Comparison of ENCODE assay signal across 18 cellular contexts in the genomic region with DNA sequence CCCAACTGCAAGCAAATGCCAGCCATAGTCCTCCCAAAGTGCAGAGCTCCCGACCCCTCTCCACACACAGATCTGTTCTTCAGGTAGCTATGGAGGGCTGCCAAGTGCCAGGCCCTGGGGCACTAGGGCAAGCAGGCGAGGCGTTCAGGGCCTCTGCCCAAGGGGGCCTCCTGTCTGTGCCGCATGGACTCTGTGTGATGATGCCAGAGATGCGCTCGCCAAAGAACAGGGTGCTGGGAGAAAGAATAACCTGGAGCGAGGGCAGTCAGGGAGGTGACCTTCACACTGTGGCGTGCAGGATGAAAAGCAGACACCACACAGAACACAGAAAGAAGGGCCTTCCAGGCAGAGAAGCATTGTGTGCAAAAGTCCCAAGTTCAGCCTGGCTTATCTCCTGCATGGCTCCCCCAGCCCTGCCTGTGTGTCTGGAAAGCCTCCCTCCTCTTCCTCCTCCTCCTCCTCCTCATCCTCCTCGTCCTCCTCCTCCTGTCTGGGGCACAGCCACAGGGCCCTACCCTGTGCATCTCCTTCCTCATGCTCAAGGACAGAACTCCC. TPM values are rescaled to one million over a fixed set of nuclear protein-coding genes. Genes with fewer than 3 reads are reported as not detected.
DNase-seq lines count a peak whose midpoint lies in the region; ATAC-seq and TF ChIP-seq lines count a peak whose summit lies in the region.
"Had no signal": no experiment of that assay in that cellular context is flagged by ENCODE, and none has a peak within 500 bp of the region (broad histone marks: within the 10 kb centered on the region; RNA-seq: fewer than 3 reads in every experiment).

No MANE protein-coding gene starts in this region.

- H3K79me2 ChIP-seq in mesendoderm (ENCODE audit: control insufficient read depth, insufficient read depth, low read length): no peaks in the 10 kb centered on the region

- no peaks in the 10 kb centered on the region for H3K9me3 ChIP-seq in HEK293 (ENCODE audit: control insufficient read depth, insufficient read depth, low read depth, low read length)
- H3K9me3 ChIP-seq in Caco-2: no peaks in the 10 kb centered on the region
- H3K9me3 ChIP-seq: A549 had no signal

- H3K27me3 ChIP-seq in mesendoderm (ENCODE audit: insufficient read depth, low read length, poor library complexity) (no peaks in the 10 kb centered on the region), Caco-2 (replicated peaks; ENCODE audit: control insufficient read depth, insufficient read depth, low read length) (no peaks in the 10 kb centered on the region)

- H3K36me3 ChIP-seq in HEK293 (ENCODE audit: control insufficient read depth in 2 of 2, insufficient read depth in 1 of 2, low read length in 2 of 2) (no peaks in the 10 kb centered on the region), mesendoderm (ENCODE audit: control insufficient read depth, insufficient read depth, low read length) (no peaks in the 10 kb centered on the region), Caco-2 (ENCODE audit: control insufficient read depth, insufficient read depth, low read length) (no peaks in the 10 kb centered on the region)

- H3K9me3 Mint-ChIP-seq in nephron progenitor cell (no peaks in the 10 kb centered on the region), Caco-2 (ENCODE audit: unreplicated experiment) (no peaks in the 10 kb centered on the region)

- H3K4me1 Mint-ChIP-seq in nephron progenitor cell (peaks cover 24% of the 10 kb centered on the region), Caco-2 (ENCODE audit: low read depth, unreplicated experiment) (peaks cover 5% of the 10 kb centered on the region)

- intact Hi-C loops in left ventricle myocardium superior (cut with micrococcal nuclease): no loop called here
- intact Hi-C loops in Caco-2 (cut with micrococcal nuclease; ENCODE audit: unreplicated experiment): no loop called here

- no peak overlapping the region for H3K23ac ChIP-seq in mesendoderm (ENCODE audit: low read length)

- H3K27ac ChIP-seq in HEK293 (ENCODE audit: extremely low read depth, low read depth, low read length) (no peak overlapping the region), mesendoderm (ENCODE audit: low read depth, low read length) (no peak overlapping the region)
- H3K27ac ChIP-seq: A549, C4-2B, RWPE1 had no signal

- H3K79me1 ChIP-seq in mesendoderm (ENCODE audit: low read length): no peaks in the 10 kb centered on the region

- TF ChIP-seq CTCF in HEK293 (tag by site-specific recombination; IDR thresholded peaks at IDR 0.05) (no peak), nephron progenitor cell (IDR thresholded peaks at IDR 0.05) (no peak), Caco-2 (IDR thresholded peaks at IDR 0.05; ENCODE audit: insufficient read depth in 1 of 2, low read depth in 1 of 2, low read length in 1 of 2, severe bottlenecking in 1 of 2, unreplicated experiment in 1 of 2) (no peak)

- H3K4me1 ChIP-seq in HEK293 (ENCODE audit: control insufficient read depth, insufficient read depth, low read length) (no peaks in the 10 kb centered on the region), mesendoderm (ENCODE audit: control insufficient read depth, low read depth, low read length) (no peaks in the 10 kb centered on the region), Caco-2 (peaks cover 10% of the 10 kb centered on the region; the same call in 1 of the 2 replicates)
- H3K4me1 ChIP-seq: A549 had no signal

- no peak overlapping the region for H3K27ac Mint-ChIP-seq in nephron progenitor cell
- H3K27ac Mint-ChIP-seq in Caco-2 (ENCODE audit: unreplicated experiment): no peak overlapping the region

- no peak overlapping the region for H3K4me2 ChIP-seq in mesendoderm (ENCODE audit: low read length)
- H3K4me2 ChIP-seq: A549 had no signal

- H3K56ac ChIP-seq in mesendoderm (ENCODE audit: low read length): peak overlapping the region; percentile 2

- H4K8ac ChIP-seq in mesendoderm (ENCODE audit: low read depth, low read length): no peak overlapping the region

- H3K4me3 ChIP-seq in HEK293 (ENCODE audit: low read depth, low read length) (no peak overlapping the region), mesendoderm (ENCODE audit: low read length) (no peak overlapping the region), Caco-2 (ENCODE audit: low read depth, low read length) (no peak overlapping the region)
- H3K4me3 ChIP-seq: A549 had no signal

- H2AK5ac ChIP-seq in mesendoderm (ENCODE audit: low read length): no peak overlapping the region

- CTCF ChIA-PET in HEK293 (lab: Yijun Ruan, JAX) (no interaction called here), Caco-2 (lab: Charles Lee) (interaction anchor here (0.5 kb wide), 1 partner anchor 24 kb away, joined by 9 read pairs; no protein-coding TSS in a partner anchor)

- POLR2A ChIA-PET in HEK293 (lab: Yijun Ruan, JAX): no interaction called here
- POLR2A ChIA-PET in Caco-2 (lab: Charles Lee): interaction anchor here (0.5 to 0.7 kb wide), 2 partner anchors 8 to 51 kb away, joined by 3 read pairs; a partner anchor contains a TSS

- DNase-seq in left ventricle myocardium superior (peak; percentile 69), mesendoderm (no peak), nephron progenitor cell (no peak), Caco-2 (no peak), NCI-H2171 treated with DMSO at 0.1 percent for 48 hours (lab: John Stamatoyannopoulos, UW) (no peak)
- DNase-seq: DMS153, GOT3, MM.1S, NCI-H1105, NCI-H187, NCI-H526 treated with DMSO at 0.1 percent for 48 hours, PC-3 had no signal

- H2BK15ac ChIP-seq in mesendoderm (replicated peaks; ENCODE audit: low read depth): no peak overlapping the region

- H3K4me3 Mint-ChIP-seq in nephron progenitor cell (no peak overlapping the region), Caco-2 (ENCODE audit: unreplicated experiment) (no peak overlapping the region)

- H3K4ac ChIP-seq in mesendoderm (ENCODE audit: low read depth, low read length): no peak overlapping the region

- H3K18ac ChIP-seq in mesendoderm (ENCODE audit: low read length): no peak overlapping the region

- whole genome bisulfite sequencing in mesendoderm (ENCODE audit: extremely low coverage, insufficient coverage, low lambda C conversion rate): no CpG with 5 or more reads among the region's 9 CpGs

- no peak overlapping the region for H4K5ac ChIP-seq in mesendoderm (ENCODE audit: low read length)

- no peak overlapping the region for H3K9ac ChIP-seq in mesendoderm (ENCODE audit: low read length)

- no peak overlapping the region for H2BK5ac ChIP-seq in mesendoderm (ENCODE audit: low read length)

- no TSS peak for BruUV-seq in Caco-2 (replicated peaks; lab: Mats Ljungman, UMichigan)

- H3K27me3 Mint-ChIP-seq in nephron progenitor cell (ENCODE audit: low read depth, poor library complexity) (peaks cover 3% of the 10 kb centered on the region), Caco-2 (ENCODE audit: insufficient read depth, unreplicated experiment) (no peaks in the 10 kb centered on the region)

- ATAC-seq in SK-N-SH treated with all-trans-retinoic acid at 6 μM for 48 hours (peak; percentile 30; the same call in 2 of the 3 replicates), left ventricle myocardium superior (peak; percentile 58), GM18858 (IDR thresholded peaks at IDR 0.05; ENCODE audit: unreplicated experiment) (no peak)
- ATAC-seq: A549, PC-3 had no signal

- H3K36me3 Mint-ChIP-seq in nephron progenitor cell (ENCODE audit: low read depth) (peaks cover 4% of the 10 kb centered on the region), Caco-2 (ENCODE audit: insufficient read depth, unreplicated experiment) (no peaks in the 10 kb centered on the region)

- no peak overlapping the region for H2BK120ac ChIP-seq in mesendoderm (ENCODE audit: low read depth, low read length)

TF ChIP-seq in HEK293, 187 proteins besides CTCF, POLR2A, EP300 and RAD21 (continues in another document):
- no peak for TF ChIP-seq ZNF169 (tag by site-specific recombination; IDR thresholded peaks at IDR 0.05)
- TF ChIP-seq, protein P1, sequence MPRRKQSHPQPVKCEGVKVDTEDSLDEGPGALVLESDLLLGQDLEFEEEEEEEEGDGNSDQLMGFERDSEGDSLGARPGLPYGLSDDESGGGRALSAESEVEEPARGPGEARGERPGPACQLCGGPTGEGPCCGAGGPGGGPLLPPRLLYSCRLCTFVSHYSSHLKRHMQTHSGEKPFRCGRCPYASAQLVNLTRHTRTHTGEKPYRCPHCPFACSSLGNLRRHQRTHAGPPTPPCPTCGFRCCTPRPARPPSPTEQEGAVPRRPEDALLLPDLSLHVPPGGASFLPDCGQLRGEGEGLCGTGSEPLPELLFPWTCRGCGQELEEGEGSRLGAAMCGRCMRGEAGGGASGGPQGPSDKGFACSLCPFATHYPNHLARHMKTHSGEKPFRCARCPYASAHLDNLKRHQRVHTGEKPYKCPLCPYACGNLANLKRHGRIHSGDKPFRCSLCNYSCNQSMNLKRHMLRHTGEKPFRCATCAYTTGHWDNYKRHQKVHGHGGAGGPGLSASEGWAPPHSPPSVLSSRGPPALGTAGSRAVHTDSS (tag by site-specific recombination; IDR thresholded peaks at IDR 0.05): peak; percentile 83
- 0 out of 2 replicates have a peak, but pooled peaks have one; percentile 26 for TF ChIP-seq EGR2 (tag by site-specific recombination; IDR thresholded peaks at IDR 0.05; ENCODE audit: low read depth)

TF ChIP-seq in SK-N-SH treated with all-trans-retinoic acid at 6 μM for 48 hours, 23 proteins besides CTCF, POLR2A, EP300 and RAD21 (continues in another document):
- no peak for TF ChIP-seq ZFP3 (CRISPR knock-in tag; IDR thresholded peaks at IDR 0.05)

RNA-seq across cellular contexts. Expression of a gene that starts 44.2 kb away (rescaled TPM):
- total RNA-seq in left ventricle myocardium superior: 17.9 TPM
- polyA plus RNA-seq in mesendoderm (2013, experiment 1 of 2): 32.2 TPM
- 34.1 TPM for polyA plus RNA-seq in mesendoderm (2013, experiment 2 of 2)
- 29.5 and 32.1 TPM in 2 replicates for total RNA-seq in Caco-2 (2022)

RNA-seq across cellular contexts. Expression of a gene that starts 51.1 kb away (rescaled TPM):
- total RNA-seq in left ventricle myocardium superior (50.8 TPM), Caco-2 (2022) (11.0 and 14.8 TPM in 2 replicates)
- polyA plus RNA-seq in mesendoderm (2013, experiment 1 of 2): 0.77 TPM
- polyA plus RNA-seq in mesendoderm (2013, experiment 2 of 2): 0.66 TPM
